In genomic region chr10:110397856-110398255, GRCh38 we compare ENCODE assay signal across 1 cellular context.
TF ChIP-seq lines count a peak whose summit lies in the region.

No MANE protein-coding gene starts in this region.

TF ChIP-seq in H1, 55 proteins besides CTCF, POLR2A, EP300 and RAD21 (continued from another document):
- TF ChIP-seq JUND (IDR thresholded peaks at IDR 0.05; ENCODE audit: low read length) (no peak), MAX (IDR thresholded peaks at IDR 0.05) (no peak), NANOG (IDR thresholded peaks at IDR 0.05; ENCODE audit: insufficient read depth, low read depth, low read length, poor library complexity, severe bottlenecking) (no peak), KDM5A (IDR thresholded peaks at IDR 0.05; ENCODE audit: low read length) (no peak), TAF7 (optimal IDR thresholded peaks at IDR 0.05; ENCODE audit: borderline replicate concordance, low read depth, low read length) (no peak), SIX5 (IDR thresholded peaks at IDR 0.05; ENCODE audit: low read depth, low read length) (no peak), RFX5 (IDR thresholded peaks at IDR 0.05; ENCODE audit: borderline replicate concordance, low read depth, low read length) (no peak), POLR2AphosphoS5 (IDR thresholded peaks at IDR 0.05; ENCODE audit: low read depth, low read length) (no peak), CHD7 (IDR thresholded peaks at IDR 0.05; ENCODE audit: insufficient replicate concordance, low read length) (no peak), EGR1 (IDR thresholded peaks at IDR 0.05; ENCODE audit: borderline replicate concordance, low read depth, low read length) (no peak), KDM4A (IDR thresholded peaks at IDR 0.05; ENCODE audit: low read depth, low read length, severe bottlenecking) (no peak), FOSL1 (IDR thresholded peaks at IDR 0.05; ENCODE audit: insufficient read depth, low read depth, low read length) (no peak)
